Comparison of ENCODE assay signal across 23 cellular contexts in genomic region chr4:85132117-85132516, GRCh38.
DNase-seq lines count a peak whose midpoint lies in the region; ATAC-seq and TF ChIP-seq lines count a peak whose summit lies in the region.
"Had no signal": no experiment of that assay in that cellular context is flagged by ENCODE, and none has a peak within 500 bp of the region (broad histone marks: within the 10 kb centered on the region; RNA-seq: fewer than 3 reads in every experiment).

No MANE protein-coding gene starts in this region.

- no peaks in the 10 kb centered on the region for H3K9me3 ChIP-seq in left ventricle myocardium inferior (replicated peaks)
- H3K9me3 ChIP-seq in right cardiac atrium (ENCODE audit: control insufficient read depth, low read length): no peaks in the 10 kb centered on the region
- H3K9me3 ChIP-seq: BE2C, BLaER1 had no signal

- DNase-seq in left ventricle myocardium inferior (no peak), right cardiac atrium (no peak), endothelial cell (ENCODE audit: low spot score) (no peak), lung microvascular endothelial cell (ENCODE audit: low read depth in 2 of 2) (peak; percentile 14 to 24)
- DNase-seq: 8988T; ACHN; BE2C; C1 segment of cervical spinal cord; CD4-positive, alpha-beta memory T cell; CD4-positive, CD25-positive, alpha-beta regulatory T cell; CD8-positive, alpha-beta memory T cell; COR-L47; DMS 273 treated with DMSO at 0.1 percent for 48 hours; DMS153; DMS53; DMS79; DND-41; EL; GDM1 had no signal

- H3K4me3 Mint-ChIP-seq in endothelial cell (ENCODE audit: unreplicated experiment): no peak overlapping the region
- H3K4me3 Mint-ChIP-seq: CD14-positive monocyte; CD4-positive, alpha-beta memory T cell; CD4-positive, CD25-positive, alpha-beta regulatory T cell; CD8-positive, alpha-beta memory T cell had no signal

- H3K9me3 Mint-ChIP-seq in endothelial cell (ENCODE audit: unreplicated experiment): no peaks in the 10 kb centered on the region

- no peaks in the 10 kb centered on the region for H3K36me3 ChIP-seq in left ventricle myocardium inferior
- H3K36me3 ChIP-seq: BE2C, BLaER1 had no signal

- H3K27me3 Mint-ChIP-seq in endothelial cell (ENCODE audit: unreplicated experiment): peaks cover 2% of the 10 kb centered on the region
- H3K27me3 Mint-ChIP-seq: CD4-positive, alpha-beta memory T cell; CD4-positive, CD25-positive, alpha-beta regulatory T cell; CD8-positive, alpha-beta memory T cell had no signal

- H3K27ac Mint-ChIP-seq in endothelial cell (ENCODE audit: unreplicated experiment): peak overlapping the region; percentile 92
- H3K27ac Mint-ChIP-seq: CD14-positive monocyte; CD4-positive, alpha-beta memory T cell; CD4-positive, CD25-positive, alpha-beta regulatory T cell; CD8-positive, alpha-beta memory T cell had no signal

- peaks cover 16% of the 10 kb centered on the region for H3K4me1 Mint-ChIP-seq in endothelial cell (ENCODE audit: unreplicated experiment)
- H3K4me1 Mint-ChIP-seq: CD14-positive monocyte; CD4-positive, alpha-beta memory T cell; CD4-positive, CD25-positive, alpha-beta regulatory T cell; CD8-positive, alpha-beta memory T cell had no signal

- intact Hi-C loops in left ventricle myocardium inferior (cut with micrococcal nuclease): no loop called here
- intact Hi-C loops in right cardiac atrium (cut with DNase I): no loop called here

- H3K4me1 ChIP-seq in left ventricle myocardium inferior (peaks cover 15% of the 10 kb centered on the region), right cardiac atrium (ENCODE audit: control insufficient read depth, insufficient read depth, low read length) (no peaks in the 10 kb centered on the region)
- H3K4me1 ChIP-seq: BLaER1 had no signal

- H3K36me3 Mint-ChIP-seq in endothelial cell (ENCODE audit: low read depth, unreplicated experiment): peaks cover 3% of the 10 kb centered on the region
- H3K36me3 Mint-ChIP-seq: CD14-positive monocyte; CD4-positive, alpha-beta memory T cell; CD4-positive, CD25-positive, alpha-beta regulatory T cell; CD8-positive, alpha-beta memory T cell had no signal

- no peaks in the 10 kb centered on the region for H3K27me3 ChIP-seq in left ventricle myocardium inferior (ENCODE audit: low read depth)
- H3K27me3 ChIP-seq in right cardiac atrium (ENCODE audit: control insufficient read depth, insufficient read depth): no peaks in the 10 kb centered on the region
- H3K27me3 ChIP-seq: BE2C, BLaER1 had no signal

- TF ChIP-seq CTCF in left ventricle myocardium inferior (IDR thresholded peaks at IDR 0.05; ENCODE audit: borderline replicate concordance) (no peak), endothelial cell (IDR thresholded peaks at IDR 0.05; ENCODE audit: unreplicated experiment) (no peak)

- ATAC-seq in right cardiac atrium (no peak), HG02840 (IDR thresholded peaks at IDR 0.05; ENCODE audit: low FRiP score, unreplicated experiment) (no peak)
- ATAC-seq: GM12878 had no signal

- H3K27ac ChIP-seq in left ventricle myocardium inferior (replicated peaks) (peak overlapping the region; percentile 78), right cardiac atrium (ENCODE audit: low read length) (no peak overlapping the region)
- H3K27ac ChIP-seq: BLaER1 had no signal

- H3K4me3 ChIP-seq in left ventricle myocardium inferior (no peak overlapping the region), right cardiac atrium (ENCODE audit: low read length) (no peak overlapping the region)
- H3K4me3 ChIP-seq: BLaER1, GM12878 had no signal

Comparison
In these comparisons a context has a peak if more than half of its experiments do, and no peak if none do; other contexts are left out.
1. DNase-seq: peak in lung microvascular endothelial cell (2 of 2); none in left ventricle myocardium inferior (single experiment), right cardiac atrium (0 of 3) and endothelial cell (single experiment).